In the genomic region with DNA sequence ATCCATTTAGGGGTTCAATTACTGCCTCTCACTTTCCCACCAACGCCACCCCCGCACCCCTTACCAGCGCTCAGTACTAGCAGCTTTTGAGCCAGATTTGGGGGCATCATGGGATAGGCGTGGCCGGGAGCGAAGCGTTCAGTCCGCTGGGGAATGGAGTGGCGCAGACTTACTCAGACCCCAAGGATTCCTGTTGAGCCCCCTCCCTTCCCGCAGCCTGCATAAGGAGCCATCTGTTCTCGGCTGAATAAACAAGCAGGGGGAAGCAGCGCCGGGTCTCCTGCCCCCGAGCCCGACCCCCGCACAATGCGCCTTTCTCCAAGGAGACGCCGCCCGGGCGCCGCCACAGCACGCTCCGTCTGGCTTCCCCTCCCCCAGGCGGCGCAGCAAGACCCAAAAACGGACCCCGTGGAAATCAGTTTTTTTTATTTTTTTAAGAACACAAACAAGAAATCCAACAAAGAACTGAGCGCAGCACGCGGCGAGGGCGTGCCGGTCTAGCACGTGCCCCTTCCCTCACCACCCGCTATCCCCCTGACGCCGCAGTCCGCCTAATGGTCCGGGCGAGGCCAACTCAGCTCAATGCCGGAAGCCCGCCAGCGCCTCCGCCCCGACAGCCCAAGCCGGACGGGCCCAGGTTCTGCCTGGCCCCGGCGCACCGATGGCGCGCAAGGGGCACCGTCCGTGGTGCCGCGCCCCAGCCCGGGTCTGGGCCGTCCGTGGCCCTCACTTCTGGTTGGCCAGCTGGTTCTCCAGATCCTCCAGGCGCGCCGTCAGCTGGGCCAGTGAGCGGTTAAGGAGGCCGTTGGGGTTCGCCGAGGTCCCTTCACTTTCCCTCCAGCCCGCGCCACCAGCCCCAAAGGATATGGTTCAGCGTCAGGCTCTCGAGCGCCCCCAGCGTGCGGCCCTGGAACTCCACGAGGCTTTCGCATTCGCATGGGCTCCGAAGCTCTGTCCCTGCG, we compare ENCODE assay signal across 1 cellular context.
TF ChIP-seq lines count a peak whose summit lies in the region.

No MANE protein-coding gene starts in this region.

TF ChIP-seq in K562, 482 proteins besides CTCF, POLR2A, EP300 and RAD21 (continued from another document):
- TF ChIP-seq, protein P1, sequence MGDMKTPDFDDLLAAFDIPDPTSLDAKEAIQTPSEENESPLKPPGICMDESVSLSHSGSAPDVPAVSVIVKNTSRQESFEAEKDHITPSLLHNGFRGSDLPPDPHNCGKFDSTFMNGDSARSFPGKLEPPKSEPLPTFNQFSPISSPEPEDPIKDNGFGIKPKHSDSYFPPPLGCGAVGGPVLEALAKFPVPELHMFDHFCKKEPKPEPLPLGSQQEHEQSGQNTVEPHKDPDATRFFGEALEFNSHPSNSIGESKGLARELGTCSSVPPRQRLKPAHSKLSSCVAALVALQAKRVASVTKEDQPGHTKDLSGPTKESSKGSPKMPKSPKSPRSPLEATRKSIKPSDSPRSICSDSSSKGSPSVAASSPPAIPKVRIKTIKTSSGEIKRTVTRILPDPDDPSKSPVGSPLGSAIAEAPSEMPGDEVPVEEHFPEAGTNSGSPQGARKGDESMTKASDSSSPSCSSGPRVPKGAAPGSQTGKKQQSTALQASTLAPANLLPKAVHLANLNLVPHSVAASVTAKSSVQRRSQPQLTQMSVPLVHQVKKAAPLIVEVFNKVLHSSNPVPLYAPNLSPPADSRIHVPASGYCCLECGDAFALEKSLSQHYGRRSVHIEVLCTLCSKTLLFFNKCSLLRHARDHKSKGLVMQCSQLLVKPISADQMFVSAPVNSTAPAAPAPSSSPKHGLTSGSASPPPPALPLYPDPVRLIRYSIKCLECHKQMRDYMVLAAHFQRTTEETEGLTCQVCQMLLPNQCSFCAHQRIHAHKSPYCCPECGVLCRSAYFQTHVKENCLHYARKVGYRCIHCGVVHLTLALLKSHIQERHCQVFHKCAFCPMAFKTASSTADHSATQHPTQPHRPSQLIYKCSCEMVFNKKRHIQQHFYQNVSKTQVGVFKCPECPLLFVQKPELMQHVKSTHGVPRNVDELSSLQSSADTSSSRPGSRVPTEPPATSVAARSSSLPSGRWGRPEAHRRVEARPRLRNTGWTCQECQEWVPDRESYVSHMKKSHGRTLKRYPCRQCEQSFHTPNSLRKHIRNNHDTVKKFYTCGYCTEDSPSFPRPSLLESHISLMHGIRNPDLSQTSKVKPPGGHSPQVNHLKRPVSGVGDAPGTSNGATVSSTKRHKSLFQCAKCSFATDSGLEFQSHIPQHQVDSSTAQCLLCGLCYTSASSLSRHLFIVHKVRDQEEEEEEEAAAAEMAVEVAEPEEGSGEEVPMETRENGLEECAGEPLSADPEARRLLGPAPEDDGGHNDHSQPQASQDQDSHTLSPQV (IDR thresholded peaks at IDR 0.05): no peak
- TF ChIP-seq, protein P2, sequence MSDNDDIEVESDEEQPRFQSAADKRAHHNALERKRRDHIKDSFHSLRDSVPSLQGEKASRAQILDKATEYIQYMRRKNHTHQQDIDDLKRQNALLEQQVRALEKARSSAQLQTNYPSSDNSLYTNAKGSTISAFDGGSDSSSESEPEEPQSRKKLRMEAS (CRISPR knock-in tag; IDR thresholded peaks at IDR 0.05): peak; percentile 81
- TF ChIP-seq SNRNP70 (optimal IDR thresholded peaks at IDR 0.05; ENCODE audit: low read depth, low read length) (no peak), EGR1 (conservative IDR thresholded peaks at IDR 0.05) (peak; percentile 67), SMAD1 (IDR thresholded peaks at IDR 0.05; ENCODE audit: low read depth, low read length, partially characterized antibody) (no peak), NR3C1 (CRISPR knock-in tag; IDR thresholded peaks at IDR 0.05) (no peak), ETV6 (IDR thresholded peaks at IDR 0.05; ENCODE audit: borderline replicate concordance in 1 of 2, low read depth in 2 of 2, low read length in 1 of 2) (no peak), ETV6 (CRISPR knock-in tag; IDR thresholded peaks at IDR 0.05; ENCODE audit: borderline replicate concordance) (no peak), ZEB2 (IDR thresholded peaks at IDR 0.05) (no peak), NFIX (CRISPR knock-in tag; IDR thresholded peaks at IDR 0.05; ENCODE audit: low read depth) (no peak), PTTG1 (tag; IDR thresholded peaks at IDR 0.05; ENCODE audit: low read depth) (no peak), MECOM (CRISPR knock-in tag; IDR thresholded peaks at IDR 0.05) (no peak), ZNF778 (CRISPR knock-in tag; IDR thresholded peaks at IDR 0.05) (no peak), NFIC (IDR thresholded peaks at IDR 0.05) (peak; percentile 73), LEF1 (IDR thresholded peaks at IDR 0.05) (no peak), ZNF696 (CRISPR knock-in tag; conservative IDR thresholded peaks at IDR 0.05) (no peak), ZNF121 (CRISPR knock-in tag; conservative IDR thresholded peaks at IDR 0.05) (no peak), KDM1A (IDR thresholded peaks at IDR 0.05) (no peak), RUNX1 (IDR thresholded peaks at IDR 0.05; ENCODE audit: low read depth) (no peak), RFX1 (IDR thresholded peaks at IDR 0.05) (no peak)
- TF ChIP-seq, protein P3, sequence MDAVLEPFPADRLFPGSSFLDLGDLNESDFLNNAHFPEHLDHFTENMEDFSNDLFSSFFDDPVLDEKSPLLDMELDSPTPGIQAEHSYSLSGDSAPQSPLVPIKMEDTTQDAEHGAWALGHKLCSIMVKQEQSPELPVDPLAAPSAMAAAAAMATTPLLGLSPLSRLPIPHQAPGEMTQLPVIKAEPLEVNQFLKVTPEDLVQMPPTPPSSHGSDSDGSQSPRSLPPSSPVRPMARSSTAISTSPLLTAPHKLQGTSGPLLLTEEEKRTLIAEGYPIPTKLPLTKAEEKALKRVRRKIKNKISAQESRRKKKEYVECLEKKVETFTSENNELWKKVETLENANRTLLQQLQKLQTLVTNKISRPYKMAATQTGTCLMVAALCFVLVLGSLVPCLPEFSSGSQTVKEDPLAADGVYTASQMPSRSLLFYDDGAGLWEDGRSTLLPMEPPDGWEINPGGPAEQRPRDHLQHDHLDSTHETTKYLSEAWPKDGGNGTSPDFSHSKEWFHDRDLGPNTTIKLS (IDR thresholded peaks at IDR 0.05; ENCODE audit: borderline replicate concordance, low read depth): peak; percentile 53; the same call in 1 of the 2 replicates
- TF ChIP-seq, protein P4, sequence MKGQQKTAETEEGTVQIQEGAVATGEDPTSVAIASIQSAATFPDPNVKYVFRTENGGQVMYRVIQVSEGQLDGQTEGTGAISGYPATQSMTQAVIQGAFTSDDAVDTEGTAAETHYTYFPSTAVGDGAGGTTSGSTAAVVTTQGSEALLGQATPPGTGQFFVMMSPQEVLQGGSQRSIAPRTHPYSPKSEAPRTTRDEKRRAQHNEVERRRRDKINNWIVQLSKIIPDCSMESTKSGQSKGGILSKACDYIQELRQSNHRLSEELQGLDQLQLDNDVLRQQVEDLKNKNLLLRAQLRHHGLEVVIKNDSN (CRISPR knock-in tag; IDR thresholded peaks at IDR 0.05): no peak
- TF ChIP-seq, protein P5, sequence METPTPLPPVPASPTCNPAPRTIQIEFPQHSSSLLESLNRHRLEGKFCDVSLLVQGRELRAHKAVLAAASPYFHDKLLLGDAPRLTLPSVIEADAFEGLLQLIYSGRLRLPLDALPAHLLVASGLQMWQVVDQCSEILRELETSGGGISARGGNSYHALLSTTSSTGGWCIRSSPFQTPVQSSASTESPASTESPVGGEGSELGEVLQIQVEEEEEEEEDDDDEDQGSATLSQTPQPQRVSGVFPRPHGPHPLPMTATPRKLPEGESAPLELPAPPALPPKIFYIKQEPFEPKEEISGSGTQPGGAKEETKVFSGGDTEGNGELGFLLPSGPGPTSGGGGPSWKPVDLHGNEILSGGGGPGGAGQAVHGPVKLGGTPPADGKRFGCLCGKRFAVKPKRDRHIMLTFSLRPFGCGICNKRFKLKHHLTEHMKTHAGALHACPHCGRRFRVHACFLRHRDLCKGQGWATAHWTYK (CRISPR knock-in tag; IDR thresholded peaks at IDR 0.05): no peak
- TF ChIP-seq, protein P6, sequence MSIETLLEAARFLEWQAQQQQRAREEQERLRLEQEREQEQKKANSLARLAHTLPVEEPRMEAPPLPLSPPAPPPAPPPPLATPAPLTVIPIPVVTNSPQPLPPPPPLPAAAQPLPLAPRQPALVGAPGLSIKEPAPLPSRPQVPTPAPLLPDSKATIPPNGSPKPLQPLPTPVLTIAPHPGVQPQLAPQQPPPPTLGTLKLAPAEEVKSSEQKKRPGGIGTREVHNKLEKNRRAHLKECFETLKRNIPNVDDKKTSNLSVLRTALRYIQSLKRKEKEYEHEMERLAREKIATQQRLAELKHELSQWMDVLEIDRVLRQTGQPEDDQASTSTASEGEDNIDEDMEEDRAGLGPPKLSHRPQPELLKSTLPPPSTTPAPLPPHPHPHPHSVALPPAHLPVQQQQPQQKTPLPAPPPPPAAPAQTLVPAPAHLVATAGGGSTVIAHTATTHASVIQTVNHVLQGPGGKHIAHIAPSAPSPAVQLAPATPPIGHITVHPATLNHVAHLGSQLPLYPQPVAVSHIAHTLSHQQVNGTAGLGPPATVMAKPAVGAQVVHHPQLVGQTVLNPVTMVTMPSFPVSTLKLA (conservative IDR thresholded peaks at IDR 0.05): peak; percentile 48 to 65; a peak in 3 of 4 replicates
- TF ChIP-seq, protein P7, sequence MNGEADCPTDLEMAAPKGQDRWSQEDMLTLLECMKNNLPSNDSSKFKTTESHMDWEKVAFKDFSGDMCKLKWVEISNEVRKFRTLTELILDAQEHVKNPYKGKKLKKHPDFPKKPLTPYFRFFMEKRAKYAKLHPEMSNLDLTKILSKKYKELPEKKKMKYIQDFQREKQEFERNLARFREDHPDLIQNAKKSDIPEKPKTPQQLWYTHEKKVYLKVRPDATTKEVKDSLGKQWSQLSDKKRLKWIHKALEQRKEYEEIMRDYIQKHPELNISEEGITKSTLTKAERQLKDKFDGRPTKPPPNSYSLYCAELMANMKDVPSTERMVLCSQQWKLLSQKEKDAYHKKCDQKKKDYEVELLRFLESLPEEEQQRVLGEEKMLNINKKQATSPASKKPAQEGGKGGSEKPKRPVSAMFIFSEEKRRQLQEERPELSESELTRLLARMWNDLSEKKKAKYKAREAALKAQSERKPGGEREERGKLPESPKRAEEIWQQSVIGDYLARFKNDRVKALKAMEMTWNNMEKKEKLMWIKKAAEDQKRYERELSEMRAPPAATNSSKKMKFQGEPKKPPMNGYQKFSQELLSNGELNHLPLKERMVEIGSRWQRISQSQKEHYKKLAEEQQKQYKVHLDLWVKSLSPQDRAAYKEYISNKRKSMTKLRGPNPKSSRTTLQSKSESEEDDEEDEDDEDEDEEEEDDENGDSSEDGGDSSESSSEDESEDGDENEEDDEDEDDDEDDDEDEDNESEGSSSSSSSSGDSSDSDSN (IDR thresholded peaks at IDR 0.05; ENCODE audit: borderline replicate concordance in 1 of 2, low read depth in 2 of 2, low read length in 2 of 2): peak in 1 of 2 experiments; percentile 40; a peak in 1 of 4 replicates
